Comparison of ENCODE assay signal across 12 cellular contexts in genomic region chr2:112229365-112229764, GRCh38. TPM values are rescaled to one million over a fixed set of nuclear protein-coding genes. Genes with fewer than 3 reads are reported as not detected.
DNase-seq lines count a peak whose midpoint lies in the region; ATAC-seq, FAIRE-seq and TF ChIP-seq lines count a peak whose summit lies in the region.
"Had no signal": no experiment of that assay in that cellular context is flagged by ENCODE, and none has a peak within 500 bp of the region (broad histone marks: within the 10 kb centered on the region; RNA-seq: fewer than 3 reads in every experiment).

No MANE protein-coding gene starts in this region.

- H3K36me3 ChIP-seq in GM12878 (ENCODE audit: control insufficient read depth in 2 of 2, insufficient read depth in 2 of 2, low read length in 1 of 2) = peaks cover 0 to 9% of the 10 kb centered on the region in 2 experiments; a peak in 1 of 4 replicates

- in situ Hi-C loops in GM12878 (cut with MboI) = no loop called here

- intact Hi-C loops in GM12878 (cut with micrococcal nuclease; ENCODE audit: unreplicated experiment) = no loop called here

- no peak overlapping the region for H3K4me3 ChIP-seq in GM12878

- BruUV-seq in GM12878 (replicated peaks; lab: Mats Ljungman, UMichigan) = no TSS peak

- H3K9me3 ChIP-seq in GM12878 (replicated peaks; ENCODE audit: control insufficient read depth, insufficient read depth, low read length) = no peaks in the 10 kb centered on the region

- H3K27me3 ChIP-seq in GM12878 (replicated peaks in 1 of 2; ENCODE audit: control insufficient read depth in 2 of 2, insufficient read depth in 2 of 2, low read length in 1 of 2) = no peaks in the 10 kb centered on the region

- POLR2A ChIA-PET in GM12878 (lab: Charles Lee) = interaction anchor here (0.6 kb wide), 1 partner anchor 46 kb away, joined by 5 read pairs; no protein-coding TSS in a partner anchor

- RAD21 ChIA-PET in GM12878 (lab: Charles Lee; ENCODE audit: unreplicated experiment) = no interaction called here

- no peak for TF ChIP-seq RAD21 in GM12878 (IDR thresholded peaks at IDR 0.05; ENCODE audit: insufficient read depth, low read depth, low read length)

- no peak overlapping the region for H3K27ac ChIP-seq in GM12878 (ENCODE audit: control insufficient read depth, insufficient read depth)
- H3K27ac ChIP-seq: WERI-Rb-1 had no signal

- ATAC-seq in GM12878 (peak; percentile 42), GM18907 (IDR thresholded peaks at IDR 0.05; ENCODE audit: unreplicated experiment) (no peak)
- no peak for ATAC-seq in activated CD4-positive, CD25-positive, alpha-beta regulatory T cell treated with anti-CD3 and anti-CD28 coated beads, Interleukin-2, amount 50 U/mL, for 24 hours

- H3K9ac ChIP-seq in GM12878 (ENCODE audit: control insufficient read depth, insufficient read depth, low read length) = no peak overlapping the region

- no peak for FAIRE-seq in GM12878 (lab: Jason Lieb, UNC)
- FAIRE-seq: H54 had no signal

- TF ChIP-seq EP300 in GM12878 (IDR thresholded peaks at IDR 0.05; ENCODE audit: borderline replicate concordance in 1 of 2, control insufficient read depth in 1 of 2, low read depth in 2 of 2, low read length in 2 of 2) = no peak

- SMC1A ChIA-PET in GM12878 (lab: Charles Lee; ENCODE audit: uncharacterized antibody, unreplicated experiment) = no interaction called here

- TF ChIP-seq POLR2A in GM12878 (IDR thresholded peaks at IDR 0.05; ENCODE audit: low read depth, low read length) = no peak

- H3K4me1 ChIP-seq in GM12878 (ENCODE audit: control insufficient read depth, insufficient read depth, low read length) = no peaks in the 10 kb centered on the region

- H3K79me2 ChIP-seq in GM12878 (ENCODE audit: control insufficient read depth, insufficient read depth, low read length) = no peaks in the 10 kb centered on the region

- CTCF ChIA-PET in GM12878 (lab: Yijun Ruan, JAX) = no interaction called here

- H4K20me1 ChIP-seq in GM12878 (ENCODE audit: control insufficient read depth, insufficient read depth) = no peaks in the 10 kb centered on the region

- no peak overlapping the region for H3K4me2 ChIP-seq in GM12878 (ENCODE audit: control insufficient read depth, insufficient read depth)

- DNase-seq in EL (peak; percentile 4), NCI-H187 treated with DMSO at 0.1 percent for 48 hours (lab: John Stamatoyannopoulos, UW) (peak; percentile 24), GM12878 (ENCODE audit: low read depth, low spot score) (no peak), myocyte (ENCODE audit: low read depth) (peak; percentile 69), medulla oblongata (ENCODE audit: extremely low spot score) (no peak), Kasumi-1 (lab: John Stamatoyannopoulos, UW) (no peak)
- DNase-seq: amniotic stem cell, endodermal cell, WERI-Rb-1 had no signal

- no peak for TF ChIP-seq CTCF in GM12878 (IDR thresholded peaks at IDR 0.05 in 2 of 3, conservative IDR thresholded peaks at IDR 0.05 in 1 of 3; ENCODE audit: control insufficient read depth in 2 of 3, extremely low read depth in 1 of 3, insufficient read depth in 1 of 3, low read depth in 3 of 3, low read length in 3 of 3)

- H2AFZ ChIP-seq in GM12878 (ENCODE audit: control insufficient read depth, low read depth, low read length) = no peak overlapping the region

TF ChIP-seq in GM12878, 131 proteins besides CTCF, POLR2A, EP300 and RAD21 (continues in another document):
- TF ChIP-seq ZBTB33 (IDR thresholded peaks at IDR 0.05) (no peak), ZNF24 (IDR thresholded peaks at IDR 0.05) (no peak), CEBPZ (IDR thresholded peaks at IDR 0.05; ENCODE audit: low read depth, low read length) (no peak), NR2C2 (IDR thresholded peaks at IDR 0.05; ENCODE audit: borderline replicate concordance, control insufficient read depth, insufficient read length, low read depth) (no peak), PAX5 (IDR thresholded peaks at IDR 0.05; ENCODE audit: borderline replicate concordance, low read depth, low read length) (no peak), PAX8 (IDR thresholded peaks at IDR 0.05) (no peak), MXI1 (IDR thresholded peaks at IDR 0.05; ENCODE audit: low read depth, low read length) (no peak), GABPA (IDR thresholded peaks at IDR 0.05; ENCODE audit: low read depth) (no peak), MTA3 (IDR thresholded peaks at IDR 0.05; ENCODE audit: borderline replicate concordance, low read length) (no peak), ESRRA (IDR thresholded peaks at IDR 0.05; ENCODE audit: low read length) (no peak), RBBP5 (conservative IDR thresholded peaks at IDR 0.05) (no peak)

RNA-seq across cellular contexts. Expression of gene ZC3H8, which starts 25.5 kb away (rescaled TPM):
- total RNA-seq in GM12878 (2013; cell fraction: nucleolus; rRNA removed) = 117 and 123 TPM in 2 replicates
- total RNA-seq in GM12878 (2014; rRNA removed) (13.9 and 16.8 TPM in 2 replicates), GM12878 (2014; rRNA removed; fragmentation: Illumina TruSeq; extraction: Trizol) (25.7 and 28.4 TPM in 2 replicates), GM12878 (2021) (9.9 and 11.6 TPM in 2 replicates), myocyte (7.9 and 13.3 TPM in 2 replicates)
- polyA plus RNA-seq in GM12878 (2011; ENCODE audit: low read depth) = 5.1 TPM
- polyA plus RNA-seq in GM12878 (2011; rRNA removed) (10.2 and 16.3 TPM in 2 replicates), GM12878 (2014; fragmentation: Illumina TruSeq; extraction: Trizol) (23.8 and 31.7 TPM in 2 replicates), GM12878 (2014; fragmentation: Nextera tagmentation; extraction: Ambion mirVana) (10 to 100 TPM; 16.5 to 16.6 TPM), GM12878 (2014; rRNA removed) (16.8 and 22.3 TPM in 2 replicates), GM12878 (2016; fragmentation: Nextera tagmentation; extraction: Ambion mirVana) (10 to 100 TPM; 24.7 to 25.4 TPM)
- polyA plus RNA-seq in GM12878 (2011; cell fraction: cytosol; rRNA removed) = 1.6 and 2.6 TPM in 2 replicates
- polyA plus RNA-seq in GM12878 (2011; cell fraction: nucleus; rRNA removed) = 7.9 and 14.0 TPM in 2 replicates
- polyA plus RNA-seq in GM12878 (2012) = 7.7 and 9.3 TPM in 2 replicates
- polyA minus RNA-seq in GM12878 (2011; rRNA and poly(A)+ RNA removed) = 1.7 and 2.5 TPM in 2 replicates
- 2.1 and 5.6 TPM in 2 replicates for polyA minus RNA-seq in GM12878 (2011; cell fraction: cytosol; rRNA and poly(A)+ RNA removed)
- polyA minus RNA-seq in GM12878 (2011; cell fraction: nucleus; rRNA and poly(A)+ RNA removed) = 1.7 and 8.8 TPM in 2 replicates
- polyA plus RNA-seq in myocyte (2012) = 5.1 TPM

RNA-seq across cellular contexts. Expression of gene ZC3H6, which starts 46.0 kb away (rescaled TPM):
- 5.3 and 6.6 TPM in 2 replicates for total RNA-seq in GM12878 (2013; cell fraction: nucleolus; rRNA removed)
- total RNA-seq in GM12878 (2014; rRNA removed) (2.1 and 2.9 TPM in 2 replicates), GM12878 (2014; rRNA removed; fragmentation: Illumina TruSeq; extraction: Trizol) (4.4 and 4.6 TPM in 2 replicates), GM12878 (2021) (4.7 and 5.0 TPM in 2 replicates), myocyte (8.8 and 11.7 TPM in 2 replicates)
- polyA plus RNA-seq in GM12878 (2011; ENCODE audit: low read depth) = 1.0 TPM
- polyA plus RNA-seq in GM12878 (2011; rRNA removed) (1.9 and 2.4 TPM in 2 replicates), GM12878 (2014; fragmentation: Illumina TruSeq; extraction: Trizol) (2.7 and 2.8 TPM in 2 replicates), GM12878 (2014; fragmentation: Nextera tagmentation; extraction: Ambion mirVana) (1 to 10 TPM in 1 of 2 experiments, under 1 TPM in 1; 0.53 to 1.2 TPM), GM12878 (2014; rRNA removed) (1.9 and 2.0 TPM in 2 replicates), GM12878 (2016; fragmentation: Nextera tagmentation; extraction: Ambion mirVana) (1 to 10 TPM in 1 of 2 experiments, under 1 TPM in 1; 0.70 to 1.1 TPM)
- 0.65 and 0.97 TPM in 2 replicates for polyA plus RNA-seq in GM12878 (2011; cell fraction: cytosol; rRNA removed)
- 1.6 TPM in 2 replicates for polyA plus RNA-seq in GM12878 (2011; cell fraction: nucleus; rRNA removed)
- 4.0 and 5.8 TPM in 2 replicates for polyA plus RNA-seq in GM12878 (2012)
- polyA minus RNA-seq in GM12878 (2011; rRNA and poly(A)+ RNA removed) = 1.7 and 2.0 TPM in 2 replicates
- polyA minus RNA-seq in GM12878 (2011; cell fraction: cytosol; rRNA and poly(A)+ RNA removed) = 1.1 and 2.5 TPM in 2 replicates
- polyA minus RNA-seq in GM12878 (2011; cell fraction: nucleus; rRNA and poly(A)+ RNA removed) = 1.9 and 2.3 TPM in 2 replicates
- 4.8 TPM for polyA plus RNA-seq in myocyte (2012)

Comparison
In these comparisons a context has a peak if more than half of its experiments do, and no peak if none do; other contexts are left out.
1. DNase-seq: peak in EL (single experiment), NCI-H187 treated with DMSO at 0.1 percent for 48 hours (single experiment) and myocyte (single experiment); none in GM12878 (single experiment), medulla oblongata (single experiment) and Kasumi-1 (0 of 2).